ENCODE assay signal across 10 cellular contexts in the genomic region with DNA sequence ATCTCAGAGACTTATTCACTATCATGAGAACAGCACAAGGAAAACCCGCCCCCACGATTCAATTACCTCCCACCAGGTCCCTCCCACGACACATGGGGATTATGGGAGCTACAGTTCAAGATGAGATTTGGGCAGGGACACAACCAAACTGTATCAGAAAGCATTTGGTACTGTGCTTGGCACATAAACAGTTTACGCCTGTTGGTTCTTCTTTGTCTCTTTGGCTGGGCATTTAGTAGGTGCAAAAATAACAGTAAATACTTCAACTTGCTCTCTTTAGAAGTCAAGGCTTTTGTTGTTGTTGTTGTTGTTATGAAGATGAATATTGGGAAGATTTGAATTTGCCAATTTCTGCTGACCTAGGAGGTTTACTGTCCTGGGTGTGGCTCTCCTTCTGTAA.
"Had no signal": no experiment of that assay in that cellular context is flagged by ENCODE, and none has a peak within 500 bp of the region (broad histone marks: within the 10 kb centered on the region; RNA-seq: fewer than 3 reads in every experiment).

No MANE protein-coding gene starts in this region.

- H2AFZ ChIP-seq: GM23338 had no signal

- ATAC-seq: GM23338 had no signal

- H3K27ac ChIP-seq: KMS-11 had no signal

- DNase-seq: H9, HCEC 1CT, HFFc6, Karpas-422, KBM-7 had no signal

- FAIRE-seq: H1, H54, HTR-8/SVneo had no signal

- H3K9ac ChIP-seq: KMS-11 had no signal

- H3K4me2 ChIP-seq: GM23338, KMS-11 had no signal

- H3K4me3 ChIP-seq: GM23338 had no signal
